In genomic region chr14:23237772-23238594, GRCh38 we compare ENCODE assay signal across 8 cellular contexts. TPM values are rescaled to one million over a fixed set of nuclear protein-coding genes. Genes with fewer than 3 reads are reported as not detected.
DNase-seq lines count a peak whose midpoint lies in the region; ATAC-seq and TF ChIP-seq lines count a peak whose summit lies in the region.

Gene RNF212B, plus strand, starts transcription at chr14:23237936. Its CDS starts 2,410 bp downstream, at chr14:23240346.

- no peaks in the 10 kb centered on the region for H3K9me3 Mint-ChIP-seq in activated CD4-positive, alpha-beta T cell treated with anti-CD3 and anti-CD28 coated beads, Interleukin-2, amount 10 ng/mL, durations not matched to agents 24 days and 14 days

- H3K4me1 Mint-ChIP-seq in activated CD4-positive, alpha-beta T cell treated with anti-CD3 and anti-CD28 coated beads, Interleukin-2, amount 10 ng/mL, durations not matched to agents 24 days and 14 days: peaks cover 6% of the 10 kb centered on the region

- no peak for TF ChIP-seq CTCF in coronary artery (IDR thresholded peaks at IDR 0.05)

- H3K27me3 Mint-ChIP-seq in activated CD4-positive, alpha-beta T cell treated with anti-CD3 and anti-CD28 coated beads, Interleukin-2, amount 10 ng/mL, durations not matched to agents 24 days and 14 days: peaks cover 13% of the 10 kb centered on the region

- peak within 1 kb of the TSS in 1 of 2 donors; percentile 22 for H3K27ac ChIP-seq in coronary artery

- H3K4me3 Mint-ChIP-seq in activated CD4-positive, alpha-beta T cell treated with anti-CD3 and anti-CD28 coated beads, Interleukin-2, amount 10 ng/mL, durations not matched to agents 24 days and 14 days: peak within 1 kb of the TSS; percentile 68

- DNase-seq in DMS 273 treated with DMSO at 0.1 percent for 48 hours (lab: John Stamatoyannopoulos, UW): peak; percentile 77
- peak; percentile 34 for DNase-seq in NCI-H510A (lab: John Stamatoyannopoulos, UW)
- DNase-seq in activated CD4-positive, alpha-beta T cell treated with anti-CD3 and anti-CD28 coated beads, Interleukin-2, amount 10 ng/mL, durations not matched to agents 24 days and 14 days: peak; percentile 95
- peak; percentile 83 for DNase-seq in coronary artery (ENCODE audit: low spot score)
- peak; percentile 77 for DNase-seq in kidney tubule cell (ENCODE audit: low spot score)
- peak; percentile 95 for DNase-seq in stimulated activated CD4-positive, alpha-beta T cell treated with anti-CD3 and anti-CD28 coated beads, Interleukin-15, amount 100 ng/mL, for 24 hours

- H3K27ac Mint-ChIP-seq in activated CD4-positive, alpha-beta T cell treated with anti-CD3 and anti-CD28 coated beads, Interleukin-2, amount 10 ng/mL, durations not matched to agents 24 days and 14 days: no peak within 1 kb of the TSS

- ATAC-seq in HG02759 (IDR thresholded peaks at IDR 0.05; ENCODE audit: unreplicated experiment) (peak; percentile 89), GM21515 (IDR thresholded peaks at IDR 0.05; ENCODE audit: unreplicated experiment) (no peak)

- intact Hi-C loops in activated CD4-positive, alpha-beta T cell treated with anti-CD3 and anti-CD28 coated beads, Interleukin-2, amount 10 ng/mL, durations not matched to agents 24 days and 14 days (cut with micrococcal nuclease): no loop called here

- H3K36me3 Mint-ChIP-seq in activated CD4-positive, alpha-beta T cell treated with anti-CD3 and anti-CD28 coated beads, Interleukin-2, amount 10 ng/mL, durations not matched to agents 24 days and 14 days (ENCODE audit: low read depth): no peaks in the 10 kb centered on the region

- H3K4me3 ChIP-seq in coronary artery: peak within 1 kb of the TSS; percentile 64

RNA-seq across cellular contexts. Expression of gene RNF212B, which starts in this region (rescaled TPM):
- not detected in 2 replicates for total RNA-seq in activated CD4-positive, alpha-beta T cell treated with anti-CD3 and anti-CD28 coated beads, Interleukin-2, amount 10 ng/mL, durations not matched to agents 24 days and 14 days

Comparison
In these comparisons a context has a peak if more than half of its experiments do, and no peak if none do; other contexts are left out.
1. Peak in DNase-seq in activated CD4-positive, alpha-beta T cell treated with anti-CD3 and anti-CD28 coated beads, Interleukin-2, amount 10 ng/mL, durations not matched to agents 24 days and 14 days; RNA of the gene not detected or under 1 TPM.
2. DNase-seq: peak in every context shown above with its lines; median percentile 95 in activated CD4-positive, alpha-beta T cell treated with anti-CD3 and anti-CD28 coated beads, Interleukin-2, amount 10 ng/mL, durations not matched to agents 24 days and 14 days; 95 in stimulated activated CD4-positive, alpha-beta T cell treated with anti-CD3 and anti-CD28 coated beads, Interleukin-15, amount 100 ng/mL, for 24 hours; 83 in coronary artery; 77 in DMS 273 treated with DMSO at 0.1 percent for 48 hours; 77 in kidney tubule cell; 34 in NCI-H510A.